4 cellular contexts compared by ENCODE assay signal in the genomic region with DNA sequence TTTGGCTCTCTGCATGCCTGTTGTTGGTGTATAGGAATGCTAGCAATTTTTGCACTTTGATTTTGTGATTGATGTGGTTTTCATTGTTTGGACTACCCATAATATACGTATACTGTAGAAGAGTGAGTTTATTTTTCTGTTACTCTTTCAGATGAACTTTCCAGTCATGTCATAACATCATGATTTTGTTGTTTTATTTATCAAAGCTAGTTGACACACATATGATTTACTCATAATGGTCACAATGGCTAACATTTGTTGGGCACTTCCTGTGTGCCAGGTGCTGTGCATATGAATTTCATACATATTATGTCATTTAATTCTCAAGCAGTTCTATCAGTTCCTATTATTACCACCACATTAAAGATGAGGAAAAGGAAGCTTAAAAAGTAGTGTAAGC.
"Had no signal": no experiment of that assay in that cellular context is flagged by ENCODE, and none has a peak within 500 bp of the region (broad histone marks: within the 10 kb centered on the region; RNA-seq: fewer than 3 reads in every experiment).

No MANE protein-coding gene starts in this region.

- ATAC-seq: GM23338 had no signal

- DNase-seq: H9, HCEC 1CT, IMR-90 had no signal
